ENCODE assay signal across 7 cellular contexts in the genomic region with DNA sequence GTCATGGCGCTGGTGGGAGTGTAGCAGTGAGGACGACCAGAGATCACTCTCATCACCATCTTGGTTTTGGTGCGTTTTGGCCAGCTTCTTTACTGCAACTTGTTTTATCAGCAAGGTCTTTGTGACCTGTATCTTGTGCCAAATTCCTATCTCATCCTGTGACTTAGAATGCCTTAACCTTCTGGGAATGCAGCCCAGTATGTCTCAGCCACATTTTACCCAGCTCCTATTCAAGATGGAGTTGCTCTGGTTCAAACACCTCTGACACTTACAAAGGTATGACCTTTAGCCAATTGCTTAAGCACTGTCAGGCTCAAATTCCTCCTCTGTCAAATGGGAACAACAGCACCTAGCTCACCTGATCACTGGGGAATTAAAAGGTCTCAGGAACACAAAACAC.
DNase-seq lines count a peak whose midpoint lies in the region; ATAC-seq and TF ChIP-seq lines count a peak whose summit lies in the region.
"Not testable (repeated sequence)": the region's sequence is repeated elsewhere in the genome, so short reads cannot be mapped to it uniquely, and the experiment has no call there.

No MANE protein-coding gene starts in this region.

- peak; percentile 53 for DNase-seq in EH (ENCODE audit: low read depth)
- DNase-seq in HK-2 (ENCODE audit: unreplicated experiment) = peak; percentile 4
- DNase-seq in PC-3 = peak; percentile 69
- DNase-seq in adrenal gland = peak in 6 of 7 donors; percentile 44 to 69 (median 64)
- DNase-seq in epithelial cell of proximal tubule (ENCODE audit: low read depth) = peak; percentile 1
- DNase-seq in mesendoderm = peak; percentile 48
- not testable (repeated sequence) for DNase-seq in stimulated activated effector memory CD8-positive, alpha-beta T cell treated with anti-CD3 and anti-CD28 coated beads, Interleukin-12 subunit alpha, Interleukin-12 subunit beta, amount 100 ng/mL, for 72 hours (ENCODE audit: low spot score in 2 of 2)

- not testable (repeated sequence) for H3K9me3 Mint-ChIP-seq in stimulated activated effector memory CD8-positive, alpha-beta T cell treated with anti-CD3 and anti-CD28 coated beads, Interleukin-12 subunit alpha, Interleukin-12 subunit beta, amount 100 ng/mL, for 72 hours

- not testable (repeated sequence) for H4K5ac ChIP-seq in mesendoderm (ENCODE audit: low read length)

- not testable (repeated sequence) for H3K79me1 ChIP-seq in mesendoderm (ENCODE audit: low read length)

- H4K8ac ChIP-seq in mesendoderm (ENCODE audit: low read depth, low read length) = not testable (repeated sequence)

- not testable (repeated sequence) for H3F3A ChIP-seq in PC-3 (ENCODE audit: low read length, unreplicated experiment)

- not testable (repeated sequence) for H2BK5ac ChIP-seq in mesendoderm (ENCODE audit: low read length)

- H3K9ac ChIP-seq in PC-3 (ENCODE audit: low read length) = 0 out of 2 replicates have a peak overlapping the region, but pooled peaks have one; percentile 2
- H3K9ac ChIP-seq in mesendoderm (ENCODE audit: low read length) = not testable (repeated sequence)

- H3K9me3 ChIP-seq in PC-3 (ENCODE audit: low read length); adrenal gland (replicated peaks in 1 of 3): not testable (repeated sequence)

- peaks cover 28% of the 10 kb centered on the region for H3K4me1 Mint-ChIP-seq in stimulated activated effector memory CD8-positive, alpha-beta T cell treated with anti-CD3 and anti-CD28 coated beads, Interleukin-12 subunit alpha, Interleukin-12 subunit beta, amount 100 ng/mL, for 72 hours

- H3K9me2 ChIP-seq in PC-3 (replicated peaks; ENCODE audit: low read length) = not testable (repeated sequence)

- not testable (repeated sequence) for BruUV-seq in PC-3 (replicated peaks; lab: Mats Ljungman, UMichigan)

- intact Hi-C loops in PC-3 (cut with micrococcal nuclease) = loop anchor here (2.0 to 10.0 kb wide), 2 partner anchors 54 to 158 kb away; no protein-coding TSS in a partner anchor
- intact Hi-C loops in adrenal gland (cut with DNase I) = not testable (repeated sequence)

- H3K4me1 ChIP-seq in PC-3 (ENCODE audit: insufficient read depth, low read length) (peaks cover 28% of the 10 kb centered on the region), adrenal gland (replicated peaks in 1 of 2) (peaks cover 0 to 25% of the 10 kb centered on the region in 2 donors)
- not testable (repeated sequence) for H3K4me1 ChIP-seq in mesendoderm (ENCODE audit: control insufficient read depth, low read depth, low read length)

- peak overlapping the region; percentile 63 for H3K27ac Mint-ChIP-seq in stimulated activated effector memory CD8-positive, alpha-beta T cell treated with anti-CD3 and anti-CD28 coated beads, Interleukin-12 subunit alpha, Interleukin-12 subunit beta, amount 100 ng/mL, for 72 hours

- H3K23ac ChIP-seq in mesendoderm (ENCODE audit: low read length) = not testable (repeated sequence)

- 44 to 59% (median 51%) methylated on average over 3 of the region's 3 CpGs for WGBS in adrenal gland, 4 donors
- WGBS in mesendoderm (ENCODE audit: extremely low coverage, insufficient coverage, low lambda C conversion rate) = no CpG with 5 or more reads among the region's 3 CpGs

- H2AFZ ChIP-seq in PC-3 (ENCODE audit: low read length) = not testable (repeated sequence)

- not testable (repeated sequence) for H3K56ac ChIP-seq in mesendoderm (ENCODE audit: low read length)

- not testable (repeated sequence) for H2BK15ac ChIP-seq in mesendoderm (replicated peaks; ENCODE audit: low read depth)

- ATAC-seq in PC-3; stimulated activated effector memory CD8-positive, alpha-beta T cell treated with anti-CD3 and anti-CD28 coated beads, Interleukin-12 subunit alpha, Interleukin-12 subunit beta, amount 100 ng/mL, for 72 hours: not testable (repeated sequence)

- H3K4ac ChIP-seq in mesendoderm (ENCODE audit: low read depth, low read length) = not testable (repeated sequence)

- peaks cover 30% of the 10 kb centered on the region for H3K36me3 Mint-ChIP-seq in stimulated activated effector memory CD8-positive, alpha-beta T cell treated with anti-CD3 and anti-CD28 coated beads, Interleukin-12 subunit alpha, Interleukin-12 subunit beta, amount 100 ng/mL, for 72 hours

- H2BK120ac ChIP-seq in mesendoderm (ENCODE audit: low read depth, low read length) = not testable (repeated sequence)

- POLR2A ChIA-PET in PC-3 (lab: Charles Lee; ENCODE audit: unreplicated experiment) = not testable (repeated sequence)

- CTCF ChIA-PET in PC-3 (lab: Charles Lee) = not testable (repeated sequence)

- not testable (repeated sequence) for H3K4me3 ChIP-seq in PC-3 (ENCODE audit: low read length); adrenal gland; epithelial cell of proximal tubule (ENCODE audit: low read depth, low read length); mesendoderm (ENCODE audit: low read length)

- not testable (repeated sequence) for TF ChIP-seq CTCF in PC-3 (conservative IDR thresholded peaks at IDR 0.05; ENCODE audit: low read depth, low read length); adrenal gland (IDR thresholded peaks at IDR 0.05); epithelial cell of proximal tubule (conservative IDR thresholded peaks at IDR 0.05; ENCODE audit: low read depth, low read length)

- H3K27ac ChIP-seq in PC-3 (ENCODE audit: low read length) (peak overlapping the region; percentile 71), adrenal gland (peak overlapping the region in 1 of 5 donors; percentile 43)
- H3K27ac ChIP-seq in mesendoderm (ENCODE audit: low read depth, low read length) = not testable (repeated sequence)

- 0 out of 2 replicates have a peak overlapping the region, but pooled peaks have one; percentile 29 for H3K4me2 ChIP-seq in PC-3 (ENCODE audit: low read length)
- H3K4me2 ChIP-seq in mesendoderm (ENCODE audit: low read length) = not testable (repeated sequence)

- not testable (repeated sequence) for H3K18ac ChIP-seq in mesendoderm (ENCODE audit: low read length)

- not testable (repeated sequence) for H2AK5ac ChIP-seq in mesendoderm (ENCODE audit: low read length)

- H4K20me1 ChIP-seq in PC-3 (ENCODE audit: low read length) = not testable (repeated sequence)

- not testable (repeated sequence) for H3K27me3 ChIP-seq in PC-3 (ENCODE audit: low read length); adrenal gland; mesendoderm (ENCODE audit: insufficient read depth, low read length, poor library complexity)

- not testable (repeated sequence) for H3K79me2 ChIP-seq in PC-3 (ENCODE audit: low read length); mesendoderm (ENCODE audit: control insufficient read depth, insufficient read depth, low read length)

- not testable (repeated sequence) for H3K36me3 ChIP-seq in PC-3 (ENCODE audit: low read depth, low read length); adrenal gland (replicated peaks in 1 of 2); mesendoderm (ENCODE audit: control insufficient read depth, insufficient read depth, low read length)

- H3K4me3 Mint-ChIP-seq in stimulated activated effector memory CD8-positive, alpha-beta T cell treated with anti-CD3 and anti-CD28 coated beads, Interleukin-12 subunit alpha, Interleukin-12 subunit beta, amount 100 ng/mL, for 72 hours = not testable (repeated sequence)

- TF ChIP-seq POLR2A in adrenal gland (IDR thresholded peaks at IDR 0.05) = not testable (repeated sequence)
